Comparison of ENCODE assay signal across 14 cellular contexts in the genomic region with DNA sequence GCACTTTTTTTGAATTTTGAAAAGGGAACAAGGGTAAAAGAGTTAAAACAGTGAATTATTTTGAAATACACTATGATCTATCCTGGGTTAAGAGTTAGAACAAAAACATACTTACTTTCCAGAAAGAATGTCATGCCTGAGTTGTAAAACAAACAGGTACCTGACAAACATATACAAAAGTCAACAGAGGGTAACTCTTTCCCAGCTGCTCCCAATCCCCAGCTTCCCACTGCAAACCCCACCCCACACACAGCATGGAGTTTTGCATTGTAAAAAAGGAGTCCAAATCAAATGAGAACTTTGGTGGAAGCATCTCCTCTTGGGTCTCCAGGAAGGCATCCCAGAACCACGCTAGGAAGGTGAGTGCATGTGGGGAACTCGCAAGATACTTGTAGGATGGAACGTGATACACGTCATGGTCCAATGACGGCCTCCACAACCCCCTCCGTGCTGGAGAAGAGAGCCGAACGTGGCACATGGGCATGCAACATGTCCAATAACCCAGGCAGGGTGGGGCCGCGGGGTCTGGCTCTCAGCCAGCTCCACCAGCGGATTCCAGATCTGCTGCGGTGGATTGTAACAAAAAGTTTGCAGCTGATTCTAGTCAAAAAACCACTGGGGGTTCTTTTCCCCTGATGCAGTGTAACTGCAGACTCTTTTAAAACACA. TPM values are rescaled to one million over a fixed set of nuclear protein-coding genes. Genes with fewer than 3 reads are reported as not detected.
A peak's percentile ranks its signal among the peaks of the same experiment; 100 is the strongest.
DNase-seq lines count a peak whose midpoint lies in the region; ATAC-seq and TF ChIP-seq lines count a peak whose summit lies in the region.
"Had no signal": no experiment of that assay in that cellular context is flagged by ENCODE, and none has a peak within 500 bp of the region (broad histone marks: within the 10 kb centered on the region; RNA-seq: fewer than 3 reads in every experiment).

No MANE protein-coding gene starts in this region.

- POLR2A ChIA-PET in T-cell (lab: Charles Lee), result no interaction called here

- H3K4me3 Mint-ChIP-seq in T-cell, result no peak overlapping the region
- no peak overlapping the region for H3K4me3 Mint-ChIP-seq in HFFc6
- H3K4me3 Mint-ChIP-seq: activated CD4-positive, alpha-beta T cell treated with anti-CD3 and anti-CD28 coated beads, Interleukin-2, amount 10 ng/mL, durations not matched to agents 7 days and 5 days; CD8-positive, alpha-beta T cell; stimulated activated naive B cell treated with anti-CD40 and anti-IgM and Interleukin-4, amounts not matched to agents 10 μg/mL and 1 μg/mL and 100 μg/mL, for 72 hours had no signal

- peak; percentile 66 for DNase-seq in DMS53 treated with DMSO at 0.1 percent for 48 hours (lab: John Stamatoyannopoulos, UW; ENCODE audit: unreplicated experiment)
- DNase-seq in NCI-H2171 (lab: John Stamatoyannopoulos, UW), result peak; percentile 30
- peak; percentile 82 to 91 (median 87) for DNase-seq in body of pancreas
- peak in 1 of 3 donors; percentile 37 for DNase-seq in right lobe of liver
- DNase-seq in T-cell, result no peak
- DNase-seq in HFFc6, result no peak
- no peak for DNase-seq in NOMO-1 treated with DMSO at 0.1 percent for 48 hours (lab: John Stamatoyannopoulos, UW; ENCODE audit: unreplicated experiment)
- DNase-seq: activated CD4-positive, alpha-beta T cell treated with anti-CD3 and anti-CD28 coated beads, Interleukin-2, amount 10 ng/mL, durations not matched to agents 7 days and 5 days; CD8-positive, alpha-beta T cell; occipital lobe; stimulated activated CD4-positive, alpha-beta T cell treated with anti-CD3 and anti-CD28 coated beads, Interleukin-1b, Interleukin-23, amount 100 ng/mL, for 48 hours; stimulated activated naive B cell treated with anti-CD40 and anti-IgM and Interleukin-4, amounts not matched to agents 10 μg/mL and 1 μg/mL and 100 μg/mL, for 72 hours had no signal

- H3K36me3 ChIP-seq in body of pancreas (replicated peaks in 1 of 2; ENCODE audit: insufficient read depth in 1 of 2, low read depth in 2 of 2) (no peaks in the 10 kb centered on the region), right lobe of liver (peaks cover 0 to 10% (median 0%) of the 10 kb centered on the region in 4 donors)
- H3K36me3 ChIP-seq: left lung had no signal

- no peak overlapping the region for H3K4me3 ChIP-seq in body of pancreas
- H3K4me3 ChIP-seq in right lobe of liver, result no peak overlapping the region
- H3K4me3 ChIP-seq: left lung had no signal

- TF ChIP-seq POLR2A in body of pancreas (IDR thresholded peaks at IDR 0.05) (no peak), right lobe of liver (IDR thresholded peaks at IDR 0.05) (no peak)

- H3K27ac Mint-ChIP-seq in T-cell (no peak overlapping the region), HFFc6 (no peak overlapping the region)
- H3K27ac Mint-ChIP-seq: activated CD4-positive, alpha-beta T cell treated with anti-CD3 and anti-CD28 coated beads, Interleukin-2, amount 10 ng/mL, durations not matched to agents 7 days and 5 days; CD8-positive, alpha-beta T cell; stimulated activated naive B cell treated with anti-CD40 and anti-IgM and Interleukin-4, amounts not matched to agents 10 μg/mL and 1 μg/mL and 100 μg/mL, for 72 hours had no signal

- H3K27me3 ChIP-seq in body of pancreas, result no peaks in the 10 kb centered on the region
- no peaks in the 10 kb centered on the region for H3K27me3 ChIP-seq in right lobe of liver
- H3K27me3 ChIP-seq: left lung had no signal

- 23 to 35% methylated on average over 10 to 12 of the region's 12 CpGs for WGBS in body of pancreas, 2 donors
- 27% methylated on average over 5 of the region's 12 CpGs for WGBS in right lobe of liver (ENCODE audit: insufficient coverage, low coverage, low lambda C conversion rate, missing lambda C conversion rate)

- H3K36me3 Mint-ChIP-seq in T-cell (no peaks in the 10 kb centered on the region), HFFc6 (ENCODE audit: low read depth) (peaks cover 8% of the 10 kb centered on the region)
- H3K36me3 Mint-ChIP-seq: CD8-positive, alpha-beta T cell; stimulated activated naive B cell treated with anti-CD40 and anti-IgM and Interleukin-4, amounts not matched to agents 10 μg/mL and 1 μg/mL and 100 μg/mL, for 72 hours had no signal

- H3K9me3 Mint-ChIP-seq in T-cell (peaks cover 0 to 5% (median 0%) of the 10 kb centered on the region in 3 donors), HFFc6 (peaks cover 9% of the 10 kb centered on the region; the same call in 1 of the 2 replicates)

- CTCF ChIA-PET in T-cell (lab: Charles Lee), result no interaction called here

- peak overlapping the region; percentile 69 to 87 (median 78) for H3K27ac ChIP-seq in body of pancreas
- H3K27ac ChIP-seq in right lobe of liver, result no peak overlapping the region
- H3K27ac ChIP-seq: left lung had no signal

- peak; percentile 89 for ATAC-seq in body of pancreas
- ATAC-seq in right lobe of liver, result peak; percentile 52 to 72 (median 68)
- ATAC-seq in T-cell (replicated peaks in 1 of 4), result no peak
- ATAC-seq in GM21528 (IDR thresholded peaks at IDR 0.05; ENCODE audit: low FRiP score, unreplicated experiment), result no peak
- ATAC-seq: CD8-positive, alpha-beta T cell; left lung; stimulated activated naive B cell treated with anti-CD40 and anti-IgM and Interleukin-4, amounts not matched to agents 10 μg/mL and 1 μg/mL and 100 μg/mL, for 72 hours had no signal

- TF ChIP-seq CTCF in body of pancreas (IDR thresholded peaks at IDR 0.05), result no peak
- TF ChIP-seq CTCF in right lobe of liver (IDR thresholded peaks at IDR 0.05), result no peak
- no peak for TF ChIP-seq CTCF in HFFc6 (IDR thresholded peaks at IDR 0.05)

- H3K4me1 Mint-ChIP-seq in T-cell (no peaks in the 10 kb centered on the region), HFFc6 (ENCODE audit: low read depth) (no peaks in the 10 kb centered on the region)
- H3K4me1 Mint-ChIP-seq: activated CD4-positive, alpha-beta T cell treated with anti-CD3 and anti-CD28 coated beads, Interleukin-2, amount 10 ng/mL, durations not matched to agents 7 days and 5 days; stimulated activated naive B cell treated with anti-CD40 and anti-IgM and Interleukin-4, amounts not matched to agents 10 μg/mL and 1 μg/mL and 100 μg/mL, for 72 hours had no signal

- H3K9me3 ChIP-seq in body of pancreas (no peaks in the 10 kb centered on the region), right lobe of liver (no peaks in the 10 kb centered on the region)
- H3K9me3 ChIP-seq: left lung had no signal

- H3K27me3 Mint-ChIP-seq in T-cell, result peaks cover 4 to 12% of the 10 kb centered on the region in 2 donors
- H3K27me3 Mint-ChIP-seq in HFFc6 (ENCODE audit: insufficient read depth), result peaks cover 32% of the 10 kb centered on the region
- H3K27me3 Mint-ChIP-seq: stimulated activated naive B cell treated with anti-CD40 and anti-IgM and Interleukin-4, amounts not matched to agents 10 μg/mL and 1 μg/mL and 100 μg/mL, for 72 hours had no signal

- peaks cover 45% of the 10 kb centered on the region for H3K4me1 ChIP-seq in body of pancreas
- H3K4me1 ChIP-seq in right lobe of liver, result peaks cover 0 to 13% (median 0%) of the 10 kb centered on the region in 4 donors
- H3K4me1 ChIP-seq: left lung had no signal

- intact Hi-C loops in body of pancreas (cut with DNase I), result no loop called here
- intact Hi-C loops in right lobe of liver (cut with DNase I), result no loop called here

RNA-seq across cellular contexts. Expression of gene EPB41L4B, which starts 55.9 kb away (rescaled TPM):
- total RNA-seq in body of pancreas (100 to 1,000 TPM in 1 of 2 donors, 10 to 100 TPM in 1; 41.9 to 122 TPM), right lobe of liver (10 to 100 TPM; 29.0 to 89.0 (median 32.4) TPM), T-cell (under 1 TPM in 3 of 5 donors, not detected in 2; 0.16 to 0.26 (median 0.16) TPM)
- under 1 TPM in 4 of 6 experiments, not detected in 2; 0.33 to 0.37 (median 0.35) TPM for total RNA-seq in HFFc6 (2021; fragmentation: NEBNext Ultra II Directional; extraction: Animal tissue kit (Norgen Biotek cat#: 25700))
- total RNA-seq: activated CD4-positive, alpha-beta T cell treated with anti-CD3 and anti-CD28 coated beads, Interleukin-2, amount 10 ng/mL, durations not matched to agents 7 days and 5 days; CD8-positive, alpha-beta T cell had no signal

Comparison
In these comparisons a context has a peak if more than half of its experiments do, and no peak if none do; other contexts are left out.
1. DNase-seq: peak in DMS53 treated with DMSO at 0.1 percent for 48 hours (single experiment), NCI-H2171 (single experiment) and body of pancreas (4 of 4); none in T-cell (0 of 34), HFFc6 (single experiment) and NOMO-1 treated with DMSO at 0.1 percent for 48 hours (single experiment).
2. ATAC-seq: peak in body of pancreas (single experiment) and right lobe of liver (4 of 4); none in T-cell (0 of 4) and GM21528 (single experiment).
3. H3K27ac ChIP-seq: peak in body of pancreas (4 of 4); none in right lobe of liver (0 of 3).
4. RNA of gene EPB41L4B, which starts 55.9 kb away (total RNA-seq): 41.9 to 122 TPM in body of pancreas and 29.0 to 89.0 TPM in right lobe of liver; 0.33 to 0.37 TPM in HFFc6 and 0.16 to 0.26 TPM in T-cell; every median in the first group is over 10 times any median in the second.